Comparison of ENCODE assay signal across 7 cellular contexts in genomic region chr7:144676492-144676891, GRCh38.
"Had no signal": no experiment of that assay in that cellular context is flagged by ENCODE, and none has a peak within 500 bp of the region (broad histone marks: within the 10 kb centered on the region; RNA-seq: fewer than 3 reads in every experiment).

No MANE protein-coding gene starts in this region.

- H3K4me2 ChIP-seq: KMS-11 had no signal

- FAIRE-seq: HTR-8/SVneo, K562 had no signal

- ATAC-seq: K562 had no signal

- DNase-seq: IMR-90, KBM-7, KG1 had no signal

- H3K27ac ChIP-seq: HL-60, KMS-11 had no signal

- H3K4me3 ChIP-seq: K562 had no signal

- H3K9ac ChIP-seq: KMS-11 had no signal
